In the genomic region with DNA sequence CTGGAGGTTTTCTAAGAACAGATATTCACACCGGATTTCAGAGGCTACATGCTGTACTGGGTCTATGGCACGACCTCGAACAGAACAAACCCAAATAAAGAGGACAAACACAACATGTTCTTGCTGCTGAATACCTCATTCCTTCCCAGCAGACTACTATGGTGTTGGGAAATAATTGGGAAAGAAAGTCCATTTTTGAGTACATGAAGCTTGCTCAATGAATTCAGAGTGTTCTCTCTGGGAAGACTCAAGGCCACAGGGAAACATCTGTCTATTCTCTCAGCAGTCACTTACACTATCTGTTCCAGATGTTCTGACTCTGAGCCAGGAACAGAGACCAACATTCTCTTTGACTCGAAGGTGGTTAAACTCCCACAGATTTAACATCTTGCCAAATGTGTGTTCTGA, we compare ENCODE assay signal across 11 cellular contexts. TPM values are rescaled to one million over a fixed set of nuclear protein-coding genes. Genes with fewer than 3 reads are reported as not detected.
A peak's percentile ranks its signal among the peaks of the same experiment; 100 is the strongest.
DNase-seq lines count a peak whose midpoint lies in the region; ATAC-seq, FAIRE-seq and TF ChIP-seq lines count a peak whose summit lies in the region.
"Had no signal": no experiment of that assay in that cellular context is flagged by ENCODE, and none has a peak within 500 bp of the region (broad histone marks: within the 10 kb centered on the region; RNA-seq: fewer than 3 reads in every experiment).

No MANE protein-coding gene starts in this region.

- no peak overlapping the region for H3K27ac Mint-ChIP-seq in WTC11
- H3K27ac Mint-ChIP-seq: activated CD4-positive, alpha-beta T cell treated with anti-CD3 and anti-CD28 coated beads, Interleukin-2, amount 10 ng/mL, durations not matched to agents 7 days and 5 days had no signal

- H3K4me2 ChIP-seq in parathyroid adenoma (ENCODE audit: low read length) (no peak overlapping the region), OCI-LY7 (ENCODE audit: low read length) (no peak overlapping the region), neuronal stem cell (ENCODE audit: insufficient read depth, low read length, poor library complexity, severe bottlenecking) (no peak overlapping the region)

- H3K27me3 Mint-ChIP-seq in WTC11 (ENCODE audit: low read depth), result no peaks in the 10 kb centered on the region
- H3K27me3 Mint-ChIP-seq: activated CD4-positive, alpha-beta T cell treated with anti-CD3 and anti-CD28 coated beads, Interleukin-2, amount 10 ng/mL, durations not matched to agents 7 days and 5 days had no signal

- no peaks in the 10 kb centered on the region for H3K9me3 ChIP-seq in parathyroid adenoma (ENCODE audit: control insufficient read depth, low read length)
- H3K9me3 ChIP-seq in OCI-LY7 (ENCODE audit: low read length), result no peaks in the 10 kb centered on the region
- peaks cover 0 to 2% of the 10 kb centered on the region in 2 donors for H3K9me3 ChIP-seq in neuronal stem cell (replicated peaks in 1 of 2; ENCODE audit: control insufficient read depth in 2 of 2, insufficient read depth in 1 of 2, low read depth in 1 of 2, low read length in 2 of 2)

- H3K4ac ChIP-seq in neuronal stem cell (ENCODE audit: low read length), result no peak overlapping the region

- no peaks in the 10 kb centered on the region for H3K79me1 ChIP-seq in neuronal stem cell (ENCODE audit: low read depth, low read length)

- intact Hi-C loops in OCI-LY7 (cut with micrococcal nuclease; ENCODE audit: unreplicated experiment), result no loop called here

- no peak overlapping the region for H4K91ac ChIP-seq in neuronal stem cell (ENCODE audit: low read depth, low read length, poor library complexity)

- H4K20me1 ChIP-seq in OCI-LY7 (ENCODE audit: insufficient read depth, low read length), result no peaks in the 10 kb centered on the region

- H2BK15ac ChIP-seq in neuronal stem cell (ENCODE audit: low read length), result no peak overlapping the region

- H3K4me3 ChIP-seq in parathyroid adenoma (ENCODE audit: low read depth, low read length) (no peak overlapping the region), OCI-LY7 (ENCODE audit: low read depth, low read length, poor library complexity, severe bottlenecking) (no peak overlapping the region), neuronal stem cell (ENCODE audit: low read length in 2 of 2) (no peak overlapping the region)

- peak; percentile 59 for DNase-seq in AG08395 (ENCODE audit: low spot score)
- no peak for DNase-seq in WTC11 (ENCODE audit: low spot score)
- DNase-seq in foreskin keratinocyte, result peak in 1 of 2 donors; percentile 25
- no peak for DNase-seq in COR-L47 (lab: John Stamatoyannopoulos, UW)
- DNase-seq in OCI-LY7 (ENCODE audit: low spot score), result no peak
- no peak for DNase-seq in HTR-8/SVneo (ENCODE audit: insufficient read length, low spot score)
- no peak for DNase-seq in neuronal stem cell (ENCODE audit: low spot score)
- DNase-seq: activated CD4-positive, alpha-beta T cell treated with anti-CD3 and anti-CD28 coated beads, Interleukin-2, amount 10 ng/mL, durations not matched to agents 7 days and 5 days; AML-193; amygdala had no signal

- H2AFZ ChIP-seq in parathyroid adenoma, result no peak overlapping the region
- H2AFZ ChIP-seq in OCI-LY7 (ENCODE audit: low read length), result no peak overlapping the region
- no peak overlapping the region for H2AFZ ChIP-seq in neuronal stem cell (ENCODE audit: low read length)

- H3K23ac ChIP-seq in neuronal stem cell (ENCODE audit: low read depth, low read length, poor library complexity), result no peak overlapping the region

- no peak overlapping the region for H2AK5ac ChIP-seq in neuronal stem cell (ENCODE audit: low read depth, low read length)

- peaks cover 41% of the 10 kb centered on the region for H3K4me1 ChIP-seq in foreskin keratinocyte
- H3K4me1 ChIP-seq in parathyroid adenoma, result no peaks in the 10 kb centered on the region
- H3K4me1 ChIP-seq in OCI-LY7 (ENCODE audit: insufficient read depth, low read length, poor library complexity, severe bottlenecking), result no peaks in the 10 kb centered on the region
- peaks cover 3 to 5% of the 10 kb centered on the region in 2 donors for H3K4me1 ChIP-seq in neuronal stem cell (ENCODE audit: control insufficient read depth in 2 of 2, insufficient read depth in 1 of 2, low read depth in 1 of 2, low read length in 2 of 2)

- peaks cover 15% of the 10 kb centered on the region for H3K4me1 Mint-ChIP-seq in WTC11
- H3K4me1 Mint-ChIP-seq: activated CD4-positive, alpha-beta T cell treated with anti-CD3 and anti-CD28 coated beads, Interleukin-2, amount 10 ng/mL, durations not matched to agents 7 days and 5 days had no signal

- WGBS in neuronal stem cell (ENCODE audit: extremely low coverage in 2 of 2, insufficient read length in 2 of 2, insufficient replicate concordance in 1 of 2), 2 donors, result no CpG with 5 or more reads among the region's 4 CpGs

- peak overlapping the region; percentile 39 for H3K27ac ChIP-seq in foreskin keratinocyte
- peak overlapping the region; percentile 2 for H3K27ac ChIP-seq in parathyroid adenoma
- no peak overlapping the region for H3K27ac ChIP-seq in OCI-LY7 (ENCODE audit: low read depth, low read length, poor library complexity, severe bottlenecking)
- no peak overlapping the region for H3K27ac ChIP-seq in neuronal stem cell (replicated peaks; ENCODE audit: low read length)

- H2BK12ac ChIP-seq in neuronal stem cell (ENCODE audit: low read length), result no peak overlapping the region

- H3K9ac ChIP-seq in parathyroid adenoma, result no peak overlapping the region
- H3K9ac ChIP-seq in neuronal stem cell (ENCODE audit: low read depth, low read length, poor library complexity), result no peak overlapping the region

- H3K9me2 ChIP-seq in OCI-LY7 (ENCODE audit: insufficient read depth, low read length), result no peaks in the 10 kb centered on the region

- H3K14ac ChIP-seq in neuronal stem cell (ENCODE audit: low read length), result no peak overlapping the region

- ATAC-seq in WTC11 (no peak), foreskin keratinocyte (peak; percentile 9)

- TF ChIP-seq CTCF in WTC11 (IDR thresholded peaks at IDR 0.05), result no peak
- TF ChIP-seq CTCF in foreskin keratinocyte (conservative IDR thresholded peaks at IDR 0.05), result no peak
- no peak for TF ChIP-seq CTCF in parathyroid adenoma (IDR thresholded peaks at IDR 0.05)
- no peak for TF ChIP-seq CTCF in OCI-LY7 (conservative IDR thresholded peaks at IDR 0.05; ENCODE audit: low read length)

- no peak overlapping the region for H3K4me3 Mint-ChIP-seq in WTC11
- H3K4me3 Mint-ChIP-seq: activated CD4-positive, alpha-beta T cell treated with anti-CD3 and anti-CD28 coated beads, Interleukin-2, amount 10 ng/mL, durations not matched to agents 7 days and 5 days had no signal

- no peak overlapping the region for H2BK120ac ChIP-seq in neuronal stem cell (ENCODE audit: low read depth, low read length)

- no peak overlapping the region for H2BK5ac ChIP-seq in neuronal stem cell (ENCODE audit: low read length)

- H3K9me3 Mint-ChIP-seq in WTC11, result no peaks in the 10 kb centered on the region
- H3K9me3 Mint-ChIP-seq: activated CD4-positive, alpha-beta T cell treated with anti-CD3 and anti-CD28 coated beads, Interleukin-2, amount 10 ng/mL, durations not matched to agents 7 days and 5 days had no signal

- POLR2A ChIA-PET in WTC11 (lab: Charles Lee), result no interaction called here
- POLR2A ChIA-PET in OCI-LY7 (lab: Charles Lee), result no interaction called here

- no peak overlapping the region for H3K18ac ChIP-seq in neuronal stem cell (ENCODE audit: low read length)

- H3K79me2 ChIP-seq in parathyroid adenoma (no peaks in the 10 kb centered on the region), OCI-LY7 (ENCODE audit: insufficient read depth, low read depth, low read length) (no peaks in the 10 kb centered on the region)

- H4K8ac ChIP-seq in neuronal stem cell (ENCODE audit: low read depth, low read length), result no peak overlapping the region

- H3K36me3 ChIP-seq in parathyroid adenoma (ENCODE audit: control insufficient read depth, insufficient read depth, low read length), result no peaks in the 10 kb centered on the region
- H3K36me3 ChIP-seq in OCI-LY7 (ENCODE audit: insufficient read depth, low read length), result no peaks in the 10 kb centered on the region
- H3K36me3 ChIP-seq in neuronal stem cell (replicated peaks in 1 of 2; ENCODE audit: control insufficient read depth in 2 of 2, insufficient read depth in 2 of 2, low read length in 2 of 2), result peaks cover 29 to 64% of the 10 kb centered on the region in 2 donors

- CTCF ChIA-PET in WTC11 (lab: Charles Lee) (no interaction called here), OCI-LY7 (lab: Charles Lee; ENCODE audit: unreplicated experiment) (no interaction called here)

- H3K36me3 Mint-ChIP-seq in WTC11, result peaks cover 49% of the 10 kb centered on the region

- no TSS peak for BruUV-seq in OCI-LY7 (replicated peaks; lab: Mats Ljungman, UMichigan)

- H3K27me3 ChIP-seq in foreskin keratinocyte, result no peaks in the 10 kb centered on the region
- H3K27me3 ChIP-seq in parathyroid adenoma (ENCODE audit: control insufficient read depth, insufficient read depth, low read length), result no peaks in the 10 kb centered on the region
- H3K27me3 ChIP-seq in neuronal stem cell (ENCODE audit: control insufficient read depth in 3 of 3, insufficient read depth in 3 of 3, low read depth in 1 of 3, low read length in 3 of 3), result no peaks in the 10 kb centered on the region

- no peak for FAIRE-seq in HTR-8/SVneo (lab: Jason Lieb, UNC)

TF ChIP-seq in WTC11, 78 proteins besides CTCF, POLR2A, EP300 and RAD21 (continues in another document):
- TF ChIP-seq ZNF219 (CRISPR knock-in tag; IDR thresholded peaks at IDR 0.05; ENCODE audit: borderline replicate concordance) (no peak), ZBTB43 (CRISPR knock-in tag; IDR thresholded peaks at IDR 0.05) (no peak)

RNA-seq across cellular contexts. Expression of gene LAMB1, which starts 30.9 kb away (rescaled TPM):
- total RNA-seq in WTC11 (2021) (77.8 to 101 TPM (median 78.4 TPM) in 3 replicates), foreskin keratinocyte (179 and 219 TPM in 2 replicates), OCI-LY7 (2022) (0.17 TPM in 1 of 2 replicates, not detected in the other)
- polyA plus RNA-seq in foreskin keratinocyte, result 120 and 135 TPM in 2 replicates
- not detected in 2 replicates for total RNA-seq in OCI-LY7 (2014; rRNA removed; shearing (Covaris generic))
- polyA plus RNA-seq in neuronal stem cell (2013, experiment 1 of 2), result 98.3 TPM
- 101 TPM for polyA plus RNA-seq in neuronal stem cell (2013, experiment 2 of 2)
- total RNA-seq: activated CD4-positive, alpha-beta T cell treated with anti-CD3 and anti-CD28 coated beads, Interleukin-2, amount 10 ng/mL, durations not matched to agents 7 days and 5 days had no signal

Comparison
In these comparisons a context has a peak if more than half of its experiments do, and no peak if none do; other contexts are left out.
1. H3K27ac ChIP-seq: peak in foreskin keratinocyte (single experiment) and parathyroid adenoma (single experiment); none in OCI-LY7 (single experiment) and neuronal stem cell (single experiment).
2. RNA of gene LAMB1, which starts 30.9 kb away (total RNA-seq): 179 to 219 TPM in foreskin keratinocyte and 77.8 to 101 TPM in WTC11; 0.17 TPM in OCI-LY7; every median in the first group is over 10 times any median in the second.